In the genomic region with DNA sequence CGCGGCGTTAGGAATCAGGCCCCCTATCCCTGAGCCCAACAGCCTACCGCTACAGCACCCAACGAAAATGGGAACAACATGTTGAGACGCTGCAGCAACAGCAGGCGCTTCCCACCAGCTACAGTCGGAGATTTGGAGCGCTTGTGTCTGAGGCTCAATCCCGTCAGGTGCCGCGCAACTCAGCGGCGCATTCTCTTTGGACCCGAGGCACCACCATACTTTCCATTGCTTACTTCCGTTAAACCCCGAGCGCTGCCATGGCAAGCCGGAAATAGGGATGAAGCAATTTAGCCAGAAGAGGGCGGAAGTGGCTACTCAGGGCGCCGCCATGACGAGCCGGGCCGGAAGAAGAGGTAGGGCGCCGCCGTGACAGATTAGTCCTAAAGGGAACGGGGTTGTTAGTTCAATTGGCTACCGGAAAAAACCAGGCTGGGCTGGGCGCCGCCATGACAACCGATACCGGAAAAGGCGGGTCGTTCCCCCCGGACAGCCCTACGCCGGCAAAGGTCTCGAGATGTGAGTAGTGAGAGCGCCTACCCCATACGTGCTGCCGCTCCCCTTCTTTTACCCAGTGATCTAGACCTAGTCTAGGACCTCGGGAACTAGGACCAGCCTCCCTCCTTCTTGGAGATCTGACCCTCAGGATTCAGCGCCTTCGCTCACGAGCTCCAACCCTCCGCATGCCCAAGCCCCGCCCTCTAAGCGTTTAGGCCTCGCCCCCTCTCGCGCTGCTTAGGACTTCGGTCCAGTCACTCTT, we compare ENCODE assay signal across 8 cellular contexts. TPM values are rescaled to one million over a fixed set of nuclear protein-coding genes. Genes with fewer than 3 reads are reported as not detected.
DNase-seq lines count a peak whose midpoint lies in the region; ATAC-seq and TF ChIP-seq lines count a peak whose summit lies in the region.

A gene with protein sequence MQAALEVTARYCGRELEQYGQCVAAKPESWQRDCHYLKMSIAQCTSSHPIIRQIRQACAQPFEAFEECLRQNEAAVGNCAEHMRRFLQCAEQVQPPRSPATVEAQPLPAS (plus strand): TSS at position 476 of the 757 bp plus-strand sequence. CDS start 39 bp downstream, at position 515.

- peak; percentile 84 for ATAC-seq in RWPE2 (ENCODE audit: low read depth)
- peak; percentile 92 for ATAC-seq in activated T-helper 17 cell treated with anti-CD3 and anti-CD28 coated beads, Interleukin-2, amount 50 U/mL, for 72 hours (replicated peaks)
- peak; percentile 94 for ATAC-seq in naive thymus-derived CD4-positive, alpha-beta T cell
- peak; percentile 95 for ATAC-seq in stimulated activated memory B cell treated with anti-CD40 and anti-IgM and Interleukin-4, amounts not matched to agents 10 μg/mL and 1 μg/mL and 100 μg/mL, for 72 hours

- H3K9me3 Mint-ChIP-seq in activated T-helper 17 cell treated with anti-CD3 and anti-CD28 coated beads, Interleukin-2, amount 50 U/mL, for 72 hours, result peaks cover 3% of the 10 kb centered on the region
- peaks cover 0 to 7% (median 0%) of the 10 kb centered on the region in 11 donors for H3K9me3 Mint-ChIP-seq in naive thymus-derived CD4-positive, alpha-beta T cell
- no peaks in the 10 kb centered on the region for H3K9me3 Mint-ChIP-seq in stimulated activated memory B cell treated with anti-CD40 and anti-IgM and Interleukin-4, amounts not matched to agents 10 μg/mL and 1 μg/mL and 100 μg/mL, for 72 hours

- H3K4me2 ChIP-seq in DOHH2 (ENCODE audit: low read length) (peak within 1 kb of the TSS; percentile 82), GM23248 (ENCODE audit: unreplicated experiment) (peak within 1 kb of the TSS; percentile 99), fibroblast of lung (ENCODE audit: extremely low read depth, insufficient read depth, low read length) (peak within 1 kb of the TSS; percentile 99)

- peak within 1 kb of the TSS; percentile 91 for H3K4me3 Mint-ChIP-seq in activated T-helper 17 cell treated with anti-CD3 and anti-CD28 coated beads, Interleukin-2, amount 50 U/mL, for 72 hours
- peak within 1 kb of the TSS; percentile 91 to 98 (median 96) for H3K4me3 Mint-ChIP-seq in naive thymus-derived CD4-positive, alpha-beta T cell
- peak within 1 kb of the TSS; percentile 94 for H3K4me3 Mint-ChIP-seq in stimulated activated memory B cell treated with anti-CD40 and anti-IgM and Interleukin-4, amounts not matched to agents 10 μg/mL and 1 μg/mL and 100 μg/mL, for 72 hours

- H3K9me2 ChIP-seq in DOHH2 (replicated peaks; ENCODE audit: control insufficient read depth, low read length), result no peaks in the 10 kb centered on the region
- no peaks in the 10 kb centered on the region for H3K9me2 ChIP-seq in GM23248 (ENCODE audit: insufficient read depth)

- H3K9me3 ChIP-seq in DOHH2 (ENCODE audit: control insufficient read depth, insufficient read depth, low read length), result no peaks in the 10 kb centered on the region
- H3K9me3 ChIP-seq in GM23248 (ENCODE audit: low read depth), result no peaks in the 10 kb centered on the region
- no peaks in the 10 kb centered on the region for H3K9me3 ChIP-seq in RWPE2 (ENCODE audit: severe bottlenecking)
- no peaks in the 10 kb centered on the region for H3K9me3 ChIP-seq in fibroblast of lung (ENCODE audit: control insufficient read depth, insufficient read depth, low read depth, low read length)
- no peaks in the 10 kb centered on the region for H3K9me3 ChIP-seq in naive thymus-derived CD4-positive, alpha-beta T cell (ENCODE audit: control insufficient read depth in 2 of 3, low read length in 3 of 3)

- peaks cover 19% of the 10 kb centered on the region for H3K4me1 Mint-ChIP-seq in activated T-helper 17 cell treated with anti-CD3 and anti-CD28 coated beads, Interleukin-2, amount 50 U/mL, for 72 hours
- peaks cover 26 to 49% (median 38%) of the 10 kb centered on the region in 7 donors for H3K4me1 Mint-ChIP-seq in naive thymus-derived CD4-positive, alpha-beta T cell
- H3K4me1 Mint-ChIP-seq in stimulated activated memory B cell treated with anti-CD40 and anti-IgM and Interleukin-4, amounts not matched to agents 10 μg/mL and 1 μg/mL and 100 μg/mL, for 72 hours, result peaks cover 31% of the 10 kb centered on the region

- H3K9ac ChIP-seq in GM23248, result peak within 1 kb of the TSS; percentile 92
- H3K9ac ChIP-seq in fibroblast of lung (ENCODE audit: insufficient read depth, low read length), result peak within 1 kb of the TSS; percentile 87

- CTCF ChIA-PET in naive thymus-derived CD4-positive, alpha-beta T cell (lab: Charles Lee), result interaction anchor here (0.9 to 1.9 kb wide), 4 partner anchors 10 to 107 kb away, joined by 3 to 6 read pairs (median 4); no protein-coding TSS in a partner anchor

- H3F3A ChIP-seq in DOHH2 (ENCODE audit: control insufficient read depth, insufficient read depth) (peaks cover 33% of the 10 kb centered on the region), GM23248 (ENCODE audit: insufficient read depth) (peaks cover 33% of the 10 kb centered on the region)

- no peaks in the 10 kb centered on the region for H4K20me1 ChIP-seq in DOHH2 (ENCODE audit: control insufficient read depth, insufficient read depth, low read depth, low read length)
- no peaks in the 10 kb centered on the region for H4K20me1 ChIP-seq in GM23248 (ENCODE audit: insufficient read depth)
- no peaks in the 10 kb centered on the region for H4K20me1 ChIP-seq in fibroblast of lung (ENCODE audit: control insufficient read depth, extremely low read depth, insufficient read depth, low read length)

- peak within 1 kb of the TSS; percentile 92 for H2AFZ ChIP-seq in GM23248
- H2AFZ ChIP-seq in fibroblast of lung (ENCODE audit: low read length), result peak within 1 kb of the TSS; percentile 96

- peak within 1 kb of the TSS; percentile 99 for H3K27ac Mint-ChIP-seq in activated T-helper 17 cell treated with anti-CD3 and anti-CD28 coated beads, Interleukin-2, amount 50 U/mL, for 72 hours
- peak within 1 kb of the TSS; percentile 93 to 99 (median 96) for H3K27ac Mint-ChIP-seq in naive thymus-derived CD4-positive, alpha-beta T cell
- H3K27ac Mint-ChIP-seq in stimulated activated memory B cell treated with anti-CD40 and anti-IgM and Interleukin-4, amounts not matched to agents 10 μg/mL and 1 μg/mL and 100 μg/mL, for 72 hours, result peak within 1 kb of the TSS; percentile 97

- H3K36me3 ChIP-seq in DOHH2 (ENCODE audit: control insufficient read depth, low read length), result peaks cover 14% of the 10 kb centered on the region
- no peaks in the 10 kb centered on the region for H3K36me3 ChIP-seq in GM23248 (ENCODE audit: low read depth)
- peaks cover 6% of the 10 kb centered on the region; the same call in 1 of the 2 replicates for H3K36me3 ChIP-seq in RWPE2 (ENCODE audit: low read depth)
- peaks cover 3% of the 10 kb centered on the region for H3K36me3 ChIP-seq in fibroblast of lung (ENCODE audit: control insufficient read depth, insufficient read depth, low read length)
- H3K36me3 ChIP-seq in naive thymus-derived CD4-positive, alpha-beta T cell (ENCODE audit: control insufficient read depth in 2 of 3, insufficient read depth in 3 of 3, low read length in 3 of 3), result peaks cover 0 to 26% (median 0%) of the 10 kb centered on the region in 3 experiments

- H3K4me1 ChIP-seq in DOHH2 (ENCODE audit: control insufficient read depth, low read length) (peaks cover 33% of the 10 kb centered on the region), GM23248 (ENCODE audit: insufficient read depth) (peaks cover 31% of the 10 kb centered on the region), RWPE2 (ENCODE audit: insufficient read depth, poor library complexity, severe bottlenecking) (no peaks in the 10 kb centered on the region), fibroblast of lung (ENCODE audit: control insufficient read depth, extremely low read depth, insufficient read depth, low read length) (peaks cover 9% of the 10 kb centered on the region)
- peaks cover 11 to 15% of the 10 kb centered on the region in 2 donors for H3K4me1 ChIP-seq in naive thymus-derived CD4-positive, alpha-beta T cell (ENCODE audit: control insufficient read depth in 2 of 2, insufficient read depth in 2 of 2, low read length in 2 of 2)

- intact Hi-C loops in naive thymus-derived CD4-positive, alpha-beta T cell (cut with micrococcal nuclease), result loop anchor here (1.0 to 10.0 kb wide), 17 partner anchors 40 to 702 kb away; a partner anchor contains a TSS

- peaks cover 34% of the 10 kb centered on the region for H3K36me3 Mint-ChIP-seq in activated T-helper 17 cell treated with anti-CD3 and anti-CD28 coated beads, Interleukin-2, amount 50 U/mL, for 72 hours (ENCODE audit: low read depth)
- peaks cover 12 to 24% (median 16%) of the 10 kb centered on the region in 5 donors for H3K36me3 Mint-ChIP-seq in naive thymus-derived CD4-positive, alpha-beta T cell
- peaks cover 29% of the 10 kb centered on the region for H3K36me3 Mint-ChIP-seq in stimulated activated memory B cell treated with anti-CD40 and anti-IgM and Interleukin-4, amounts not matched to agents 10 μg/mL and 1 μg/mL and 100 μg/mL, for 72 hours

- H3K27me3 ChIP-seq in DOHH2 (ENCODE audit: control insufficient read depth, low read length) (no peaks in the 10 kb centered on the region), GM23248 (replicated peaks; ENCODE audit: insufficient read depth) (no peaks in the 10 kb centered on the region), RWPE2 (ENCODE audit: insufficient read depth, poor library complexity, severe bottlenecking) (no peaks in the 10 kb centered on the region), fibroblast of lung (ENCODE audit: control insufficient read depth, insufficient read depth, low read length) (no peaks in the 10 kb centered on the region)
- no peaks in the 10 kb centered on the region for H3K27me3 ChIP-seq in naive thymus-derived CD4-positive, alpha-beta T cell (ENCODE audit: control insufficient read depth in 2 of 2, insufficient read depth in 2 of 2, low read length in 2 of 2)

- H3K27ac ChIP-seq in DOHH2 (ENCODE audit: low read depth, low read length), result peak within 1 kb of the TSS; percentile 85
- H3K27ac ChIP-seq in GM23248, result peak within 1 kb of the TSS; percentile 97
- H3K27ac ChIP-seq in RWPE2 (ENCODE audit: poor library complexity, severe bottlenecking), result peak within 1 kb of the TSS; percentile 78
- H3K27ac ChIP-seq in fibroblast of lung (ENCODE audit: insufficient read depth, low read length), result peak within 1 kb of the TSS; percentile 98
- peak within 1 kb of the TSS; percentile 79 for H3K27ac ChIP-seq in naive thymus-derived CD4-positive, alpha-beta T cell (ENCODE audit: low read depth, low read length)

- no peaks in the 10 kb centered on the region for H3K27me3 Mint-ChIP-seq in activated T-helper 17 cell treated with anti-CD3 and anti-CD28 coated beads, Interleukin-2, amount 50 U/mL, for 72 hours
- peaks cover 0 to 2% (median 0%) of the 10 kb centered on the region in 5 donors for H3K27me3 Mint-ChIP-seq in naive thymus-derived CD4-positive, alpha-beta T cell
- no peaks in the 10 kb centered on the region for H3K27me3 Mint-ChIP-seq in stimulated activated memory B cell treated with anti-CD40 and anti-IgM and Interleukin-4, amounts not matched to agents 10 μg/mL and 1 μg/mL and 100 μg/mL, for 72 hours

- WGBS in GM23248 (ENCODE audit: low coverage in 1 of 2, low lambda C conversion rate in 2 of 2, missing lambda C conversion rate in 2 of 2), 2 experiments, result 1 to 2% methylated on average over 47 to 54 of the region's 54 CpGs

- peak within 1 kb of the TSS; percentile 82 for H3K4me3 ChIP-seq in DOHH2 (ENCODE audit: low read length)
- peak within 1 kb of the TSS; percentile 80 for H3K4me3 ChIP-seq in GM23248
- peak within 1 kb of the TSS; percentile 65 for H3K4me3 ChIP-seq in RWPE2 (ENCODE audit: severe bottlenecking)
- H3K4me3 ChIP-seq in fibroblast of lung (replicated peaks in 1 of 4; ENCODE audit: control extremely low read depth in 1 of 4, insufficient read depth in 1 of 4, low read depth in 3 of 4, low read length in 4 of 4), result peak within 1 kb of the TSS; percentile 83 to 94 (median 92)
- peak within 1 kb of the TSS; percentile 76 for H3K4me3 ChIP-seq in naive thymus-derived CD4-positive, alpha-beta T cell (ENCODE audit: low read length)

- H3K79me2 ChIP-seq in DOHH2 (ENCODE audit: control insufficient read depth, low read length) (peaks cover 29% of the 10 kb centered on the region), GM23248 (ENCODE audit: insufficient read depth) (peaks cover 23% of the 10 kb centered on the region), fibroblast of lung (ENCODE audit: control insufficient read depth, insufficient read depth, low read length) (no peaks in the 10 kb centered on the region)

- TF ChIP-seq CTCF in DOHH2 (IDR thresholded peaks at IDR 0.05; ENCODE audit: low read depth, low read length, poor library complexity, severe bottlenecking) (no peak), RWPE2 (IDR thresholded peaks at IDR 0.05; ENCODE audit: poor library complexity, severe bottlenecking) (no peak), fibroblast of lung (conservative IDR thresholded peaks at IDR 0.05 in 1 of 2, IDR thresholded peaks at IDR 0.05 in 1 of 2; ENCODE audit: low read depth in 1 of 2, low read length in 2 of 2) (peak in 1 of 2 donors; percentile 15)

- peak; percentile 99 for DNase-seq in GM23248
- peak; percentile 93 to 95 for DNase-seq in Kasumi-1 (lab: John Stamatoyannopoulos, UW)
- DNase-seq in RWPE2 (ENCODE audit: low spot score), result peak; percentile 95
- DNase-seq in fibroblast of lung (ENCODE audit: low read depth in 2 of 2), result peak; percentile 97
- peak; percentile 72 to 95 (median 93) for DNase-seq in naive thymus-derived CD4-positive, alpha-beta T cell

- in situ Hi-C loops in GM23248 (cut with MboI), result no loop called here

- POLR2A ChIA-PET in naive thymus-derived CD4-positive, alpha-beta T cell (lab: Charles Lee), result interaction anchor here (0.8 to 2.5 kb wide), 16 partner anchors 36 to 529 kb away, joined by 3 to 8 read pairs (median 4); a partner anchor contains a TSS

RNA-seq across cellular contexts. Expression of the gene that starts here (rescaled TPM):
- 7.1 and 9.5 TPM in 2 replicates for total RNA-seq in GM23248 (2014; rRNA removed; shearing (Covaris generic))
- polyA plus RNA-seq in GM23248 (2016; fragmentation: Nextera tagmentation; extraction: Ambion mirVana), result 55.4 and 57.8 TPM in 2 replicates
- 10 to 100 TPM; 25.2 to 28.9 TPM for total RNA-seq in activated T-helper 17 cell treated with anti-CD3 and anti-CD28 coated beads, Interleukin-2, amount 50 U/mL, for 72 hours
- total RNA-seq in fibroblast of lung, result 11.0 and 17.0 TPM in 2 replicates
- polyA plus RNA-seq in fibroblast of lung, result 10.5 and 18.0 TPM in 2 replicates
- 52.6 and 77.5 TPM in 2 replicates for polyA plus RNA-seq in fibroblast of lung (2012)
- polyA minus RNA-seq in fibroblast of lung (ENCODE audit: low replicate concordance), result 9.9 and 22.2 TPM in 2 replicates
- total RNA-seq in naive thymus-derived CD4-positive, alpha-beta T cell, result 10 to 100 TPM; 17.4 to 31.9 (median 21.1) TPM
- polyA plus RNA-seq in naive thymus-derived CD4-positive, alpha-beta T cell, result 10 to 100 TPM; 35.3 to 67.3 TPM

Comparison
In these comparisons a context has a peak if more than half of its experiments do, and no peak if none do; other contexts are left out.
1. Peak in every context shown above with its lines: DNase-seq, ATAC-seq, H3K4me3 ChIP-seq and H3K27ac ChIP-seq.